In the genomic region with DNA sequence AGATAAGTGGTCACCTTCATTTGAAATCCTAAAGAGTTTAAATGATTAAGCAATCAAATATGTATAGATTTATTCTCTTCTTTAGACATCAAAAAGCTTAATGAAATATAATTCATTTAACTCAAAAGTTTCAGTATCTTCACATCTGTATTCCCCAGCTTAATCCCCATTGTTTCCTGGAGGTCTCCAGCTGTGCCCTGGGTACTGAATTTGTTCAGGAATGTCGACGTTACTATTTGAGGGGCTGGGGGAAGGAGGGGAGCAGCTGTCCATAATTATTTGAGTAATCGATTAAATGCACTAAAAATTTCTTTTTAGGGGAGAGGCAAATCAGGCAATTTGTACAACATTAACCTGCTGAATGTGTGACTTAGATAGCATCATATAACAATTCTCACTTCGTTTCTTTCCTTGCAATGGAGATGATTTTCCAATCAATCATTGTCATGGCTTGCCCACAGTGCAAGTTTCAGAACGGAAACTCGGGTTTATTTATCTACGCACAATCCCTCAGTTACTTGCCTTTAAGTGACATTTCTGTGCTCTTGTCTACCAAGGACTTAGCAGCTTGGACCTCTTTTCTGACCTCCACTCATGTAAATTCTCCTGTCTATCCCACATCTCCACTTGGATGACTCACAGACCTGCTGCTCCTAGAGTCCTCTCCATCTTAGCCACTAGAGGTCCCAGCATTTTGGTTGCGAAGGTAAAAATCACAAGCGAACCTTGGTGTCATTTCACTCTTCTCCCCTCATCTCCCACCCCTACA, we compare ENCODE assay signal across 12 cellular contexts. TPM values are rescaled to one million over a fixed set of nuclear protein-coding genes. Genes with fewer than 3 reads are reported as not detected.
DNase-seq lines count a peak whose midpoint lies in the region; ATAC-seq and TF ChIP-seq lines count a peak whose summit lies in the region.
"Had no signal": no experiment of that assay in that cellular context is flagged by ENCODE, and none has a peak within 500 bp of the region (broad histone marks: within the 10 kb centered on the region; RNA-seq: fewer than 3 reads in every experiment).

No MANE protein-coding gene starts in this region.

- no peaks in the 10 kb centered on the region for H3K36me3 ChIP-seq in neural progenitor cell
- H3K36me3 ChIP-seq in naive thymus-derived CD4-positive, alpha-beta T cell (ENCODE audit: control insufficient read depth in 2 of 3, insufficient read depth in 3 of 3, low read length in 3 of 3), result no peaks in the 10 kb centered on the region

- no peaks in the 10 kb centered on the region for H4K20me1 ChIP-seq in neural progenitor cell (ENCODE audit: low read depth)

- no peaks in the 10 kb centered on the region for H3K79me2 ChIP-seq in neural progenitor cell (ENCODE audit: low read depth)

- POLR2A ChIA-PET in naive thymus-derived CD4-positive, alpha-beta T cell (lab: Charles Lee), result no interaction called here

- H3K36me3 Mint-ChIP-seq in neural progenitor cell, result peaks cover 18% of the 10 kb centered on the region
- peaks cover 0 to 11% (median 0%) of the 10 kb centered on the region in 5 donors for H3K36me3 Mint-ChIP-seq in naive thymus-derived CD4-positive, alpha-beta T cell

- in situ Hi-C loops in astrocyte of the spinal cord (cut with HindIII; ENCODE audit: low sequenced_read_pairs), result no loop called here

- H3K9me3 ChIP-seq in neural progenitor cell (ENCODE audit: low read depth), result no peaks in the 10 kb centered on the region
- H3K9me3 ChIP-seq in naive thymus-derived CD4-positive, alpha-beta T cell (ENCODE audit: control insufficient read depth in 2 of 3, low read length in 3 of 3), result no peaks in the 10 kb centered on the region
- H3K9me3 ChIP-seq: psoas muscle had no signal

- ATAC-seq in naive thymus-derived CD4-positive, alpha-beta T cell, result no peak

- H3K27me3 ChIP-seq in neural progenitor cell, result peaks cover 43% of the 10 kb centered on the region
- H3K27me3 ChIP-seq in naive thymus-derived CD4-positive, alpha-beta T cell (ENCODE audit: control insufficient read depth in 2 of 2, insufficient read depth in 2 of 2, low read length in 2 of 2), result peaks cover 0 to 2% of the 10 kb centered on the region in 2 donors

- H3K4me1 ChIP-seq in neural progenitor cell, result peaks cover 20% of the 10 kb centered on the region
- no peaks in the 10 kb centered on the region for H3K4me1 ChIP-seq in naive thymus-derived CD4-positive, alpha-beta T cell (ENCODE audit: control insufficient read depth in 2 of 2, insufficient read depth in 2 of 2, low read length in 2 of 2)

- H3K4me1 Mint-ChIP-seq in neural progenitor cell, result peaks cover 35% of the 10 kb centered on the region
- H3K4me1 Mint-ChIP-seq in naive thymus-derived CD4-positive, alpha-beta T cell, result peaks cover 0 to 17% (median 6%) of the 10 kb centered on the region in 7 donors
- H3K4me1 Mint-ChIP-seq: activated CD4-positive, alpha-beta memory T cell treated with anti-CD3 and anti-CD28 coated beads, Interleukin-2, amount 10 ng/mL, durations not matched to agents 7 days and 5 days had no signal

- peak overlapping the region; percentile 57 for H3K4me2 ChIP-seq in neural progenitor cell

- H3K4me3 ChIP-seq in astrocyte of the spinal cord (ENCODE audit: low read depth, low read length) (no peak overlapping the region), neural progenitor cell (no peak overlapping the region)
- H3K4me3 ChIP-seq in naive thymus-derived CD4-positive, alpha-beta T cell (ENCODE audit: low read length), result no peak overlapping the region
- H3K4me3 ChIP-seq: psoas muscle had no signal

- TF ChIP-seq CTCF in astrocyte of the spinal cord (IDR thresholded peaks at IDR 0.05; ENCODE audit: low read depth, low read length) (peak; percentile 31), neural progenitor cell (IDR thresholded peaks at IDR 0.05) (peak; percentile 53)

- no peaks in the 10 kb centered on the region for H3K27me3 Mint-ChIP-seq in neural progenitor cell (ENCODE audit: insufficient read depth, low read depth)
- H3K27me3 Mint-ChIP-seq in naive thymus-derived CD4-positive, alpha-beta T cell, result peaks cover 31 to 74% (median 55%) of the 10 kb centered on the region in 5 donors

- H3K27ac ChIP-seq in neural progenitor cell, result no peak overlapping the region
- H3K27ac ChIP-seq in naive thymus-derived CD4-positive, alpha-beta T cell (ENCODE audit: low read depth, low read length), result no peak overlapping the region
- H3K27ac ChIP-seq: psoas muscle had no signal

- H3F3A ChIP-seq in neural progenitor cell (ENCODE audit: low read depth), result peaks cover 12% of the 10 kb centered on the region

- no peak overlapping the region for H3K9ac ChIP-seq in neural progenitor cell

- intact Hi-C loops in naive thymus-derived CD4-positive, alpha-beta T cell (cut with micrococcal nuclease), result no loop called here

- H3K27ac Mint-ChIP-seq in neural progenitor cell, result no peak overlapping the region
- no peak overlapping the region for H3K27ac Mint-ChIP-seq in naive thymus-derived CD4-positive, alpha-beta T cell
- H3K27ac Mint-ChIP-seq: activated CD4-positive, alpha-beta memory T cell treated with anti-CD3 and anti-CD28 coated beads, Interleukin-2, amount 10 ng/mL, durations not matched to agents 7 days and 5 days had no signal

- H2AFZ ChIP-seq in neural progenitor cell (replicated peaks), result peak overlapping the region; percentile 43

- H3K9me3 Mint-ChIP-seq in neural progenitor cell, result peaks cover 3% of the 10 kb centered on the region
- H3K9me3 Mint-ChIP-seq in naive thymus-derived CD4-positive, alpha-beta T cell, result peaks cover 0 to 9% (median 0%) of the 10 kb centered on the region in 11 donors
- H3K9me3 Mint-ChIP-seq: activated CD4-positive, alpha-beta memory T cell treated with anti-CD3 and anti-CD28 coated beads, Interleukin-2, amount 10 ng/mL, durations not matched to agents 7 days and 5 days had no signal

- DNase-seq in NOMO-1 treated with DMSO at 0.1 percent for 48 hours (lab: John Stamatoyannopoulos, UW; ENCODE audit: unreplicated experiment), result peak; percentile 3
- no peak for DNase-seq in NOMO-1 treated with dmso at 0.1 percent for 144 hours (lab: John Stamatoyannopoulos, UW; ENCODE audit: unreplicated experiment)
- peak; percentile 7 for DNase-seq in HT1080 (ENCODE audit: low read depth)
- no peak for DNase-seq in astrocyte of the spinal cord (ENCODE audit: low read depth, low spot score)
- peak; percentile 73 for DNase-seq in neural progenitor cell (ENCODE audit: low spot score)
- no peak for DNase-seq in stimulated activated CD4-positive, alpha-beta T cell treated with anti-CD3 and anti-CD28 coated beads, Interleukin-4, amount 100 ng/mL, for 1 hour
- no peak for DNase-seq in DMS153 treated with DMSO at 0.1 percent for 48 hours (lab: John Stamatoyannopoulos, UW; ENCODE audit: unreplicated experiment)
- no peak for DNase-seq in naive thymus-derived CD4-positive, alpha-beta T cell
- DNase-seq: activated CD4-positive, alpha-beta memory T cell treated with anti-CD3 and anti-CD28 coated beads, Interleukin-2, amount 10 ng/mL, durations not matched to agents 7 days and 5 days; AML-193; aorta; psoas muscle had no signal

- peak overlapping the region; percentile 64 for H3K4me3 Mint-ChIP-seq in neural progenitor cell
- peak overlapping the region in 1 of 10 donors; percentile 0 for H3K4me3 Mint-ChIP-seq in naive thymus-derived CD4-positive, alpha-beta T cell
- H3K4me3 Mint-ChIP-seq: activated CD4-positive, alpha-beta memory T cell treated with anti-CD3 and anti-CD28 coated beads, Interleukin-2, amount 10 ng/mL, durations not matched to agents 7 days and 5 days had no signal

- CTCF ChIA-PET in naive thymus-derived CD4-positive, alpha-beta T cell (lab: Charles Lee), result no interaction called here

RNA-seq across cellular contexts. Expression of gene DOK5, which starts 3.9 kb away (rescaled TPM):
- total RNA-seq in HT1080 (2014; rRNA removed; shearing (Covaris generic)), result 0.31 TPM in 1 of 2 replicates, not detected in the other
- polyA plus RNA-seq in HT1080 (2015; cell fraction: cytosol; rRNA removed), result not detected in 2 replicates
- polyA plus RNA-seq in HT1080 (2015; cell fraction: nucleus; rRNA removed), result not detected in 2 replicates
- total RNA-seq in neural progenitor cell (ENCODE audit: low replicate concordance), result 3.0 and 3.1 TPM in 2 replicates
- total RNA-seq in naive thymus-derived CD4-positive, alpha-beta T cell, result under 1 TPM in 1 of 5 experiments, not detected in 4; 0.85 TPM
- not detected for polyA plus RNA-seq in naive thymus-derived CD4-positive, alpha-beta T cell
- total RNA-seq: activated CD4-positive, alpha-beta memory T cell treated with anti-CD3 and anti-CD28 coated beads, Interleukin-2, amount 10 ng/mL, durations not matched to agents 7 days and 5 days had no signal

Comparison
In these comparisons a context has a peak if more than half of its experiments do, and no peak if none do; other contexts are left out.
1. DNase-seq: peak in NOMO-1 treated with DMSO at 0.1 percent for 48 hours (single experiment), HT1080 (single experiment) and neural progenitor cell (single experiment); none in NOMO-1 treated with dmso at 0.1 percent for 144 hours (single experiment), astrocyte of the spinal cord (single experiment), stimulated activated CD4-positive, alpha-beta T cell treated with anti-CD3 and anti-CD28 coated beads, Interleukin-4, amount 100 ng/mL, for 1 hour (single experiment), DMS153 treated with DMSO at 0.1 percent for 48 hours (single experiment) and naive thymus-derived CD4-positive, alpha-beta T cell (0 of 9).